ENCODE assay signal across 22 cellular contexts in the genomic region with DNA sequence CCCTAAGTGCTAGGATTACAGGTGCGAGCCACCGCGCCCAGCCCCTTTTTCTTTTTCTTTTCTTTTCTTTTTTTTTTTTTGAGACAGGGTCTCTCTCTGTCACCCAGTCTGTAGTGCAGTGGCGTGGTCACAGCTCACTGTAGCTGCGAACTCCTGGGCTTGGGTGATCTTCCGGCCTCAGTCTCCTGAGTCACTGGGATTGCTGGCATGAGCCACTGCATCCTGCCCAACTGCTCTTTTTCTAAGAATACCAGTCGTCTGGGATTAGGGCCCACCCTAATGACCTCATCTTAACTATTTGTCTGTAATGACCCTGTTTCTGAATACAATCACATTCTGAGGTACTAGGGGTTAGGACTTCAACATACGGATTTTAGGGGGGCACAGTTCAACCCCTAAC. TPM values are rescaled to one million over a fixed set of nuclear protein-coding genes. Genes with fewer than 3 reads are reported as not detected.
DNase-seq lines count a peak whose midpoint lies in the region; ATAC-seq, FAIRE-seq and TF ChIP-seq lines count a peak whose summit lies in the region.
"Had no signal": no experiment of that assay in that cellular context is flagged by ENCODE, and none has a peak within 500 bp of the region (broad histone marks: within the 10 kb centered on the region; RNA-seq: fewer than 3 reads in every experiment).

No MANE protein-coding gene starts in this region.

- no peak for TF ChIP-seq POLR2A in GM12892 (IDR thresholded peaks at IDR 0.05; ENCODE audit: low read depth, low read length)

- H3K4me3 ChIP-seq in MG63: no peak overlapping the region
- H3K4me3 ChIP-seq in retinal pigment epithelial cell (ENCODE audit: low read length): no peak overlapping the region
- H3K4me3 ChIP-seq: BLaER1, K562, prostate gland, tibial nerve had no signal

- FAIRE-seq in GM12892 (lab: Jason Lieb, UNC) (no peak), frontal cortex (lab: Jason Lieb, UNC) (no peak)

- H3K36me3 ChIP-seq in MG63: peaks cover 50% of the 10 kb centered on the region
- H3K36me3 ChIP-seq: prostate gland had no signal

- peak; percentile 8 for ATAC-seq in esophagus mucosa
- ATAC-seq: activated T-cell treated with anti-CD3 and anti-CD28 coated beads, Interleukin-2, amount 50 U/mL, for 72 hours; K562; naive thymus-derived CD4-positive, alpha-beta T cell; Panc1 had no signal

- peak; percentile 85 for DNase-seq in ELR (ENCODE audit: low read depth)
- peak; percentile 86 for DNase-seq in MG63
- peak; percentile 57 for DNase-seq in retinal pigment epithelial cell (ENCODE audit: low read depth)
- DNase-seq in COLO829 (ENCODE audit: low spot score): no peak
- no peak for DNase-seq in GM12892 (ENCODE audit: insufficient read length)
- no peak for DNase-seq in effector CD4-positive, alpha-beta T cell
- DNase-seq in frontal cortex (ENCODE audit: low spot score in 2 of 2): no peak
- DNase-seq: activated CD4-positive, alpha-beta T cell treated with anti-CD3 and anti-CD28 coated beads, Interleukin-2, amount 50 U/mL, for 1 hour; activated T-cell treated with anti-CD3 and anti-CD28 coated beads, Interleukin-2, amount 50 U/mL, for 72 hours; glutamatergic neuron; GOT3; immature natural killer cell; mammary epithelial cell; naive thymus-derived CD4-positive, alpha-beta T cell; NCI-H1417; NCI-H774 had no signal

- no peak for TF ChIP-seq CTCF in retinal pigment epithelial cell (conservative IDR thresholded peaks at IDR 0.05; ENCODE audit: low read depth, low read length)

- H3K9me3 ChIP-seq in MG63: no peaks in the 10 kb centered on the region
- H3K9me3 ChIP-seq: BLaER1, prostate gland, tibial nerve had no signal

- no peaks in the 10 kb centered on the region for H3K27me3 ChIP-seq in MG63
- H3K27me3 ChIP-seq: BLaER1, tibial nerve had no signal

RNA-seq across cellular contexts. Expression of a gene that starts 34.1 kb away (rescaled TPM):
- total RNA-seq in MG63 (2014; rRNA removed; shearing (Covaris generic); ENCODE audit: low replicate concordance): 164 and 230 TPM in 2 replicates
- 35.6 TPM for total RNA-seq in esophagus mucosa
- 45.7 TPM for polyA plus RNA-seq in GM12892 (2012; ENCODE audit: missing spikeins)
- total RNA-seq in frontal cortex: 22.8 TPM

RNA-seq across cellular contexts. Expression of a gene that starts 39.3 kb away (rescaled TPM):
- total RNA-seq in MG63 (2014; rRNA removed; shearing (Covaris generic); ENCODE audit: low replicate concordance): 5.2 and 7.0 TPM in 2 replicates
- total RNA-seq in esophagus mucosa (102 TPM), frontal cortex (6.1 TPM)
- 277 TPM for polyA plus RNA-seq in GM12892 (2012; ENCODE audit: missing spikeins)

Comparison
In these comparisons a context has a peak if more than half of its experiments do, and no peak if none do; other contexts are left out.
1. DNase-seq: peak in ELR (single experiment), MG63 (single experiment) and retinal pigment epithelial cell (single experiment); none in COLO829 (single experiment), GM12892 (single experiment), effector CD4-positive, alpha-beta T cell (single experiment) and frontal cortex (0 of 2).
2. RNA of a gene that starts 39.3 kb away (total RNA-seq): 102 TPM in esophagus mucosa (single experiment); 5.2 to 7.0 TPM in MG63 and 6.1 TPM in frontal cortex (single experiment); every median in the first group is over 10 times any median in the second.